Comparison of ENCODE assay signal across 7 cellular contexts in genomic region chr1:92953491-92953890, GRCh38. TPM values are rescaled to one million over a fixed set of nuclear protein-coding genes. Genes with fewer than 3 reads are reported as not detected.
DNase-seq lines count a peak whose midpoint lies in the region; ATAC-seq and TF ChIP-seq lines count a peak whose summit lies in the region.

No MANE protein-coding gene starts in this region.

- H3K4me2 ChIP-seq in OCI-LY1 (ENCODE audit: low read length) = peak overlapping the region; percentile 45

- peak; percentile 37 for DNase-seq in stimulated activated CD4-positive, alpha-beta T cell treated with anti-CD3 and anti-CD28 coated beads, Interleukin-2, amount 100 ng/mL, for 24 hours
- DNase-seq in left ventricle myocardium inferior = no peak
- DNase-seq in NCI-H1436 (lab: John Stamatoyannopoulos, UW) = no peak
- no peak for DNase-seq in BE2C

- H3K9me3 ChIP-seq in OCI-LY1 (ENCODE audit: low read length) (no peaks in the 10 kb centered on the region), left ventricle myocardium inferior (replicated peaks) (no peaks in the 10 kb centered on the region), BE2C (no peaks in the 10 kb centered on the region)

- no peak for TF ChIP-seq CTCF in OCI-LY1 (IDR thresholded peaks at IDR 0.05; ENCODE audit: low read length)
- TF ChIP-seq CTCF in left ventricle myocardium inferior (IDR thresholded peaks at IDR 0.05; ENCODE audit: borderline replicate concordance) = no peak
- TF ChIP-seq CTCF in BE2C (IDR thresholded peaks at IDR 0.05; ENCODE audit: low read depth, low read length) = no peak

- H3K9ac ChIP-seq in OCI-LY1 (ENCODE audit: low read length) = no peak overlapping the region

- H3K79me2 ChIP-seq in OCI-LY1 (ENCODE audit: insufficient read depth, low read length) = peaks cover 98% of the 10 kb centered on the region

- H3F3A ChIP-seq in OCI-LY1 (ENCODE audit: insufficient read depth, low read length) = no peaks in the 10 kb centered on the region; the same call in 1 of the 2 replicates

- H3K27ac ChIP-seq in OCI-LY1 (ENCODE audit: low read depth, low read length, poor library complexity, severe bottlenecking) = peak overlapping the region; percentile 85
- H3K27ac ChIP-seq in left ventricle myocardium inferior (replicated peaks) = no peak overlapping the region

- H4K20me1 ChIP-seq in OCI-LY1 (ENCODE audit: insufficient read depth, low read length) = no peaks in the 10 kb centered on the region

- H3K4me3 ChIP-seq in OCI-LY1 (ENCODE audit: low read depth, low read length, poor library complexity, severe bottlenecking) = peak overlapping the region; percentile 21
- no peak overlapping the region for H3K4me3 ChIP-seq in left ventricle myocardium inferior
- H3K4me3 ChIP-seq in BE2C (ENCODE audit: low read depth, low read length) = no peak overlapping the region

- H3K4me1 ChIP-seq in OCI-LY1 (ENCODE audit: insufficient read depth, low read length, severe bottlenecking) (peaks cover 89% of the 10 kb centered on the region), left ventricle myocardium inferior (peaks cover 32% of the 10 kb centered on the region), BE2C (no peaks in the 10 kb centered on the region; the same call in none of the 2 replicates)

- no peaks in the 10 kb centered on the region for H3K27me3 ChIP-seq in OCI-LY1 (ENCODE audit: insufficient read depth, low read length)
- H3K27me3 ChIP-seq in left ventricle myocardium inferior (ENCODE audit: low read depth) = no peaks in the 10 kb centered on the region
- no peaks in the 10 kb centered on the region for H3K27me3 ChIP-seq in BE2C

- no peaks in the 10 kb centered on the region for H3K36me3 ChIP-seq in OCI-LY1 (ENCODE audit: insufficient read depth, low read length)
- no peaks in the 10 kb centered on the region for H3K36me3 ChIP-seq in left ventricle myocardium inferior
- H3K36me3 ChIP-seq in BE2C = no peaks in the 10 kb centered on the region

- ATAC-seq in GM19043 (IDR thresholded peaks at IDR 0.05; ENCODE audit: low read depth, unreplicated experiment) (peak; percentile 70), HG02870 (IDR thresholded peaks at IDR 0.05; ENCODE audit: unreplicated experiment) (peak; percentile 49)

- intact Hi-C loops in left ventricle myocardium inferior (cut with micrococcal nuclease) = no loop called here

- no peak overlapping the region for H2AFZ ChIP-seq in OCI-LY1 (ENCODE audit: low read length)

- no peaks in the 10 kb centered on the region for H3K9me2 ChIP-seq in OCI-LY1 (ENCODE audit: low read depth, low read length)

RNA-seq across cellular contexts. Expression of gene DIPK1A, which starts 7.8 kb away (rescaled TPM):
- 5.0 TPM for total RNA-seq in left ventricle myocardium inferior
- 1.4 TPM for polyA plus RNA-seq in BE2C (2012; ENCODE audit: insufficient read depth, insufficient read length, low read depth)

Comparison
In these comparisons a context has a peak if more than half of its experiments do, and no peak if none do; other contexts are left out.
1. DNase-seq: peak in stimulated activated CD4-positive, alpha-beta T cell treated with anti-CD3 and anti-CD28 coated beads, Interleukin-2, amount 100 ng/mL, for 24 hours (2 of 2); none in left ventricle myocardium inferior (single experiment), NCI-H1436 (single experiment) and BE2C (single experiment).